1 cellular context compared by ENCODE assay signal in genomic region chr6:139375239-139376053, GRCh38.
TF ChIP-seq lines count a peak whose summit lies in the region.

No MANE protein-coding gene starts in this region.

TF ChIP-seq in K562, 482 proteins besides CTCF, POLR2A, EP300 and RAD21 (continued from another document):
- peak; percentile 93 for TF ChIP-seq TOE1 (IDR thresholded peaks at IDR 0.05; ENCODE audit: borderline replicate concordance)
- no peak for TF ChIP-seq TOE1 (CRISPR knock-in tag; IDR thresholded peaks at IDR 0.05; ENCODE audit: borderline replicate concordance, low read depth)
- peak; percentile 79 for TF ChIP-seq RNF2 (IDR thresholded peaks at IDR 0.05)
- no peak for TF ChIP-seq MBD1 (CRISPR knock-in tag; IDR thresholded peaks at IDR 0.05)
- TF ChIP-seq KLF10 (CRISPR knock-in tag; IDR thresholded peaks at IDR 0.05) = no peak
- no peak for TF ChIP-seq KDM2B (CRISPR knock-in tag; IDR thresholded peaks at IDR 0.05)
- TF ChIP-seq NCOR1 (IDR thresholded peaks at IDR 0.05) = peak; percentile 54
